ENCODE assay signal across 8 cellular contexts in the genomic region with DNA sequence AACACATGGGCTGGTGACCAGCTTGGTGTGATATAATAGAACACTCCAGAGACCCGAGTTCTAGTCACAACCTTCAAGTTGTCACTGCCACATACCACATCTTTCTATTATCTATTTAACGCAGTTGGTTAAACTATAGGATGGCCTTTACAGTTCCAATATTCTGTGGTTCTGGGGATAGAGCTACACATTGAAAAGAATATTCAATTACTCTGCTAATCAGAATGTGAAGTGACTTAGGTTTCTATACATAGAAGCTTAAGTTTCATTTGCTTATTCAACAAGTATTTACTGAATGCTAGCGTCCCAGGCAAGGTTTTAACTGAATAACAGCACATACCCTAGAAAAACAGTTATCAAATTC. TPM values are rescaled to one million over a fixed set of nuclear protein-coding genes. Genes with fewer than 3 reads are reported as not detected.
DNase-seq lines count a peak whose midpoint lies in the region; ATAC-seq and TF ChIP-seq lines count a peak whose summit lies in the region.
"Not testable (repeated sequence)": the region's sequence is repeated elsewhere in the genome, so short reads cannot be mapped to it uniquely, and the experiment has no call there.

No MANE protein-coding gene starts in this region.

- peak overlapping the region; percentile 90 for H3K4me3 Mint-ChIP-seq in activated CD8-positive, alpha-beta T cell treated with anti-CD3 and anti-CD28 coated beads for 36 hours
- H3K4me3 Mint-ChIP-seq in activated naive CD8-positive, alpha-beta T cell treated with anti-CD3 and anti-CD28 coated beads, Interleukin-2, amount 10 ng/mL, durations not matched to agents 7 days and 5 days, result peak overlapping the region; percentile 96
- H3K4me3 Mint-ChIP-seq in stimulated activated naive CD8-positive, alpha-beta T cell treated with anti-CD3 and anti-CD28 coated beads, Interleukin-15, Interleukin-2, amounts not matched to agents 100 ng/mL and 50 ng/mL, for 24 hours, result peak overlapping the region; percentile 90

- not testable (repeated sequence) for H3K18ac ChIP-seq in mesenchymal stem cell (ENCODE audit: low read depth in 1 of 2, low read length in 2 of 2)

- CTCF ChIA-PET in activated CD8-positive, alpha-beta T cell treated with anti-CD3 and anti-CD28 coated beads for 36 hours (lab: Charles Lee), result interaction anchor here (0.6 kb wide), 1 partner anchor 356 kb away, joined by 3 read pairs; no protein-coding TSS in a partner anchor

- H3K9me3 Mint-ChIP-seq in activated CD8-positive, alpha-beta T cell treated with anti-CD3 and anti-CD28 coated beads for 36 hours; activated naive CD8-positive, alpha-beta T cell treated with anti-CD3 and anti-CD28 coated beads, Interleukin-2, amount 10 ng/mL, durations not matched to agents 7 days and 5 days; stimulated activated naive CD8-positive, alpha-beta T cell treated with anti-CD3 and anti-CD28 coated beads, Interleukin-15, Interleukin-2, amounts not matched to agents 100 ng/mL and 50 ng/mL, for 24 hours: not testable (repeated sequence)

- not testable (repeated sequence) for H2BK120ac ChIP-seq in mesenchymal stem cell (ENCODE audit: low read depth, low read length)

- peaks cover 34% of the 10 kb centered on the region for H3K36me3 ChIP-seq in BLaER1
- peaks cover 45% of the 10 kb centered on the region for H3K36me3 ChIP-seq in RWPE2 (ENCODE audit: low read depth)
- peaks cover 11 to 20% (median 18%) of the 10 kb centered on the region in 4 donors for H3K36me3 ChIP-seq in esophagus muscularis mucosa
- peaks cover 21 to 36% of the 10 kb centered on the region in 2 experiments for H3K36me3 ChIP-seq in mesenchymal stem cell (ENCODE audit: control insufficient read depth in 1 of 2, insufficient read depth in 2 of 2, low read depth in 1 of 2, low read length in 2 of 2)

- not testable (repeated sequence) for H2AFZ ChIP-seq in mesenchymal stem cell (ENCODE audit: low read depth, low read length)

- not testable (repeated sequence) for TF ChIP-seq EP300 in esophagus muscularis mucosa (IDR thresholded peaks at IDR 0.05)

- not testable (repeated sequence) for H3K79me1 ChIP-seq in mesenchymal stem cell (replicated peaks; ENCODE audit: low read length, poor library complexity, severe bottlenecking)

- H3K4me1 ChIP-seq in BLaER1, result peaks cover 61% of the 10 kb centered on the region
- H3K4me1 ChIP-seq in RWPE2 (ENCODE audit: insufficient read depth, poor library complexity, severe bottlenecking), result peaks cover 80% of the 10 kb centered on the region
- H3K4me1 ChIP-seq in esophagus muscularis mucosa, result peaks cover 69 to 98% (median 82%) of the 10 kb centered on the region in 4 donors
- not testable (repeated sequence) for H3K4me1 ChIP-seq in mesenchymal stem cell (ENCODE audit: control insufficient read depth, insufficient read depth, low read depth, low read length)

- not testable (repeated sequence) for H4K8ac ChIP-seq in mesenchymal stem cell (ENCODE audit: low read length)

- H3K27ac Mint-ChIP-seq in activated CD8-positive, alpha-beta T cell treated with anti-CD3 and anti-CD28 coated beads for 36 hours, result peak overlapping the region; percentile 94
- peak overlapping the region; percentile 60 for H3K27ac Mint-ChIP-seq in activated naive CD8-positive, alpha-beta T cell treated with anti-CD3 and anti-CD28 coated beads, Interleukin-2, amount 10 ng/mL, durations not matched to agents 7 days and 5 days
- H3K27ac Mint-ChIP-seq in stimulated activated naive CD8-positive, alpha-beta T cell treated with anti-CD3 and anti-CD28 coated beads, Interleukin-15, Interleukin-2, amounts not matched to agents 100 ng/mL and 50 ng/mL, for 24 hours, result peak overlapping the region; percentile 93

- not testable (repeated sequence) for H2BK15ac ChIP-seq in mesenchymal stem cell (ENCODE audit: low read depth, poor library complexity, severe bottlenecking)

- not testable (repeated sequence) for H2BK5ac ChIP-seq in mesenchymal stem cell (ENCODE audit: low read depth, low read length, poor library complexity, severe bottlenecking)

- TF ChIP-seq POLR2A in esophagus muscularis mucosa (IDR thresholded peaks at IDR 0.05; ENCODE audit: low read depth), result not testable (repeated sequence)

- DNase-seq in HL-60 (ENCODE audit: low read depth in 1 of 2, low spot score in 1 of 2); RWPE2 (ENCODE audit: low spot score); activated CD8-positive, alpha-beta T cell treated with anti-CD3 and anti-CD28 coated beads for 36 hours; activated naive CD8-positive, alpha-beta T cell treated with anti-CD3 and anti-CD28 coated beads, Interleukin-2, amount 10 ng/mL, durations not matched to agents 7 days and 5 days; esophagus muscularis mucosa (ENCODE audit: extremely low spot score); mesenchymal stem cell: not testable (repeated sequence)

- not testable (repeated sequence) for TF ChIP-seq CTCF in HL-60 (IDR thresholded peaks at IDR 0.05; ENCODE audit: insufficient read depth, low read length); RWPE2 (IDR thresholded peaks at IDR 0.05; ENCODE audit: poor library complexity, severe bottlenecking); activated CD8-positive, alpha-beta T cell treated with anti-CD3 and anti-CD28 coated beads for 36 hours (IDR thresholded peaks at IDR 0.05); esophagus muscularis mucosa (IDR thresholded peaks at IDR 0.05)

- H3K9me3 ChIP-seq in BLaER1; RWPE2 (ENCODE audit: severe bottlenecking); esophagus muscularis mucosa; mesenchymal stem cell (ENCODE audit: control insufficient read depth, low read length): not testable (repeated sequence)

- POLR2A ChIA-PET in activated CD8-positive, alpha-beta T cell treated with anti-CD3 and anti-CD28 coated beads for 36 hours (lab: Charles Lee), result interaction anchor here (0.6 to 2.0 kb wide), 2 partner anchors 38 to 113 kb away, joined by 3 to 7 read pairs; no protein-coding TSS in a partner anchor
- POLR2A ChIA-PET in activated naive CD8-positive, alpha-beta T cell treated with anti-CD3 and anti-CD28 coated beads, Interleukin-2, amount 10 ng/mL, durations not matched to agents 7 days and 5 days (lab: Charles Lee), result interaction anchor here (1.0 kb wide), 2 partner anchors 25 to 1393 kb away, joined by 3 to 6 read pairs; a partner anchor contains a TSS

- not testable (repeated sequence) for H3K4ac ChIP-seq in mesenchymal stem cell (ENCODE audit: low read depth in 1 of 2, low read length in 2 of 2)

- peak overlapping the region; percentile 92 for H3K27ac ChIP-seq in BLaER1
- peak overlapping the region; percentile 11; the same call in 1 of the 2 replicates for H3K27ac ChIP-seq in HL-60 (replicated peaks)
- H3K27ac ChIP-seq in RWPE2 (ENCODE audit: poor library complexity, severe bottlenecking), result peak overlapping the region; percentile 83
- peak overlapping the region; percentile 16 to 68 (median 53) for H3K27ac ChIP-seq in esophagus muscularis mucosa (replicated peaks in 1 of 4)
- H3K27ac ChIP-seq in mesenchymal stem cell (ENCODE audit: low read length, poor library complexity, severe bottlenecking), result not testable (repeated sequence)

- not testable (repeated sequence) for H2AK5ac ChIP-seq in mesenchymal stem cell (ENCODE audit: low read length, severe bottlenecking)

- peaks cover 65% of the 10 kb centered on the region for H3K4me1 Mint-ChIP-seq in activated CD8-positive, alpha-beta T cell treated with anti-CD3 and anti-CD28 coated beads for 36 hours (ENCODE audit: low read depth)
- peaks cover 59% of the 10 kb centered on the region for H3K4me1 Mint-ChIP-seq in activated naive CD8-positive, alpha-beta T cell treated with anti-CD3 and anti-CD28 coated beads, Interleukin-2, amount 10 ng/mL, durations not matched to agents 7 days and 5 days
- H3K4me1 Mint-ChIP-seq in stimulated activated naive CD8-positive, alpha-beta T cell treated with anti-CD3 and anti-CD28 coated beads, Interleukin-15, Interleukin-2, amounts not matched to agents 100 ng/mL and 50 ng/mL, for 24 hours (ENCODE audit: low read depth), result peaks cover 89% of the 10 kb centered on the region

- ATAC-seq in RWPE2 (ENCODE audit: low read depth); activated CD8-positive, alpha-beta T cell treated with anti-CD3 and anti-CD28 coated beads for 36 hours; activated naive CD8-positive, alpha-beta T cell treated with anti-CD3 and anti-CD28 coated beads, Interleukin-2, amount 10 ng/mL, durations not matched to agents 7 days and 5 days (ENCODE audit: low read depth): not testable (repeated sequence)

- H3K9ac ChIP-seq in BLaER1, result peak overlapping the region; percentile 94; the same call in 1 of the 2 replicates
- peak overlapping the region; percentile 67 for H3K9ac ChIP-seq in mesenchymal stem cell (ENCODE audit: low read length)

- not testable (repeated sequence) for H3K27me3 Mint-ChIP-seq in activated CD8-positive, alpha-beta T cell treated with anti-CD3 and anti-CD28 coated beads for 36 hours; activated naive CD8-positive, alpha-beta T cell treated with anti-CD3 and anti-CD28 coated beads, Interleukin-2, amount 10 ng/mL, durations not matched to agents 7 days and 5 days; stimulated activated naive CD8-positive, alpha-beta T cell treated with anti-CD3 and anti-CD28 coated beads, Interleukin-15, Interleukin-2, amounts not matched to agents 100 ng/mL and 50 ng/mL, for 24 hours

- not testable (repeated sequence) for H2BK12ac ChIP-seq in mesenchymal stem cell (ENCODE audit: low read length in 2 of 2)

- H3K14ac ChIP-seq in mesenchymal stem cell (ENCODE audit: low read length in 2 of 2), result not testable (repeated sequence)

- H3K4me2 ChIP-seq in BLaER1, result peak overlapping the region; percentile 93
- not testable (repeated sequence) for H3K4me2 ChIP-seq in mesenchymal stem cell (ENCODE audit: low read length, poor library complexity, severe bottlenecking)

- not testable (repeated sequence) for H3K4me3 ChIP-seq in BLaER1; HL-60 (replicated peaks; ENCODE audit: insufficient read depth, low read length); RWPE2 (ENCODE audit: severe bottlenecking); esophagus muscularis mucosa; mesenchymal stem cell (ENCODE audit: insufficient read depth in 1 of 2, low read depth in 1 of 2, low read length in 2 of 2)

- H4K91ac ChIP-seq in mesenchymal stem cell (ENCODE audit: low read length), result not testable (repeated sequence)

- peaks cover 45% of the 10 kb centered on the region for H3K36me3 Mint-ChIP-seq in activated CD8-positive, alpha-beta T cell treated with anti-CD3 and anti-CD28 coated beads for 36 hours (ENCODE audit: low read depth)
- H3K36me3 Mint-ChIP-seq in activated naive CD8-positive, alpha-beta T cell treated with anti-CD3 and anti-CD28 coated beads, Interleukin-2, amount 10 ng/mL, durations not matched to agents 7 days and 5 days, result peaks cover 53% of the 10 kb centered on the region
- peaks cover 40% of the 10 kb centered on the region for H3K36me3 Mint-ChIP-seq in stimulated activated naive CD8-positive, alpha-beta T cell treated with anti-CD3 and anti-CD28 coated beads, Interleukin-15, Interleukin-2, amounts not matched to agents 100 ng/mL and 50 ng/mL, for 24 hours (ENCODE audit: low read depth)

- WGBS in esophagus muscularis mucosa, result 72% methylated on average over 3 of the region's 3 CpGs
- no CpG with 5 or more reads among the region's 3 CpGs for WGBS in mesenchymal stem cell

- not testable (repeated sequence) for H3K23ac ChIP-seq in mesenchymal stem cell (ENCODE audit: low read length in 2 of 2)

- H4K20me1 ChIP-seq in BLaER1, result peaks cover 26% of the 10 kb centered on the region

- H3K27me3 ChIP-seq in BLaER1; HL-60 (ENCODE audit: insufficient read depth, poor library complexity, severe bottlenecking); RWPE2 (ENCODE audit: insufficient read depth, poor library complexity, severe bottlenecking); esophagus muscularis mucosa; mesenchymal stem cell (ENCODE audit: control insufficient read depth in 1 of 2, insufficient read depth in 1 of 2, low read length in 2 of 2): not testable (repeated sequence)

- intact Hi-C loops in activated CD8-positive, alpha-beta T cell treated with anti-CD3 and anti-CD28 coated beads for 36 hours (cut with micrococcal nuclease), result loop anchor here (5.0 kb wide), 1 partner anchor 123 kb away; no protein-coding TSS in a partner anchor
- intact Hi-C loops in esophagus muscularis mucosa (cut with DNase I), result loop anchor here (5.0 kb wide), 1 partner anchor 243 kb away; no protein-coding TSS in a partner anchor

RNA-seq across cellular contexts. Expression of a gene that starts 9.1 kb away (rescaled TPM):
- total RNA-seq in activated CD8-positive, alpha-beta T cell treated with anti-CD3 and anti-CD28 coated beads for 36 hours, result 10 to 100 TPM; 51.3 to 51.8 TPM
- total RNA-seq in activated naive CD8-positive, alpha-beta T cell treated with anti-CD3 and anti-CD28 coated beads, Interleukin-2, amount 10 ng/mL, durations not matched to agents 7 days and 5 days, result 100 to 1,000 TPM; 133 to 144 TPM
- 10 to 100 TPM; 15.4 to 27.3 (median 18.6) TPM for total RNA-seq in esophagus muscularis mucosa
- polyA plus RNA-seq in mesenchymal stem cell (2013, experiment 1 of 2), result 15.7 TPM
- polyA plus RNA-seq in mesenchymal stem cell (2013, experiment 2 of 2), result 16.6 TPM
